Comparison of ENCODE assay signal across 1 cellular context in the genomic region with DNA sequence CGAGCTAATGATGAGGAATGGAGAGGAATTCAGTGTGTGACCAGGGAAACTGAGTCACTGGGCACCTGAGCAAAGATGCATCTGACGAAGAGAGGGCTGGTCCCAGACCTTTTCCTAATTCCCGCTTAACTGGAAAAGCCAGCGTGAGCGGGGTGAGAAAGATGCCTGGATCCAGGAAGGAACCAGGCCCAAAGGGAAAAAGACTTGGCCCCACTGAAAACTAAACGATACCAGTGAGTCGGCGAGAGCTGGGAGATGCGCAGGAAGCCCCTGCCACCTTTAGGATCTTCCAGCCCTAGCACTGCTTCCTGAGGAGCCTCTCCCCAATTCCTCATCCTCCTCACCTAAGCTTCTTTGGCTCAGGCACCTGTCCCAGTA.
TF ChIP-seq lines count a peak whose summit lies in the region.

No MANE protein-coding gene starts in this region.

TF ChIP-seq in K562, 482 proteins besides CTCF, POLR2A, EP300 and RAD21:
- TF ChIP-seq SP1 (CRISPR knock-in tag; IDR thresholded peaks at IDR 0.05) (no peak), GABPA (tag; conservative IDR thresholded peaks at IDR 0.05; ENCODE audit: low read depth) (0 out of 2 replicates have a peak, but pooled peaks have one; percentile 13), ZFP1 (CRISPR knock-in tag; IDR thresholded peaks at IDR 0.05) (no peak), ZNF57 (CRISPR knock-in tag; IDR thresholded peaks at IDR 0.05) (no peak), SMAD4 (CRISPR knock-in tag; conservative IDR thresholded peaks at IDR 0.05) (0 out of 2 replicates have a peak, but pooled peaks have one; percentile 32), ZNF77 (CRISPR knock-in tag; IDR thresholded peaks at IDR 0.05) (no peak), NELFE (IDR thresholded peaks at IDR 0.05; ENCODE audit: insufficient read depth, insufficient read length) (no peak), NRF1 (conservative IDR thresholded peaks at IDR 0.05 in 1 of 2, IDR thresholded peaks at IDR 0.05 in 1 of 2) (no peak), COPS2 (conservative IDR thresholded peaks at IDR 0.05) (no peak), NCOA1 (IDR thresholded peaks at IDR 0.05; ENCODE audit: low read depth) (no peak), ZNF778 (CRISPR knock-in tag; IDR thresholded peaks at IDR 0.05) (no peak), ZNF445 (CRISPR knock-in tag; IDR thresholded peaks at IDR 0.05; ENCODE audit: low read depth) (no peak), ZNF239 (CRISPR knock-in tag; IDR thresholded peaks at IDR 0.05) (no peak), PKNOX1 (IDR thresholded peaks at IDR 0.05) (no peak), ZSCAN29 (IDR thresholded peaks at IDR 0.05) (no peak), EHMT2 (IDR thresholded peaks at IDR 0.05) (no peak), BCOR (IDR thresholded peaks at IDR 0.05) (no peak), ZFX (CRISPR knock-in tag; IDR thresholded peaks at IDR 0.05) (peak; percentile 63), SRSF1 (IDR thresholded peaks at IDR 0.05; ENCODE audit: low read depth, low read length) (no peak), PRPF4 (IDR thresholded peaks at IDR 0.05; ENCODE audit: insufficient read depth, low read depth, low read length, poor library complexity, severe bottlenecking) (no peak), KLF13 (tag; IDR thresholded peaks at IDR 0.05; ENCODE audit: borderline replicate concordance, low read depth) (no peak)
- TF ChIP-seq, protein P1, sequence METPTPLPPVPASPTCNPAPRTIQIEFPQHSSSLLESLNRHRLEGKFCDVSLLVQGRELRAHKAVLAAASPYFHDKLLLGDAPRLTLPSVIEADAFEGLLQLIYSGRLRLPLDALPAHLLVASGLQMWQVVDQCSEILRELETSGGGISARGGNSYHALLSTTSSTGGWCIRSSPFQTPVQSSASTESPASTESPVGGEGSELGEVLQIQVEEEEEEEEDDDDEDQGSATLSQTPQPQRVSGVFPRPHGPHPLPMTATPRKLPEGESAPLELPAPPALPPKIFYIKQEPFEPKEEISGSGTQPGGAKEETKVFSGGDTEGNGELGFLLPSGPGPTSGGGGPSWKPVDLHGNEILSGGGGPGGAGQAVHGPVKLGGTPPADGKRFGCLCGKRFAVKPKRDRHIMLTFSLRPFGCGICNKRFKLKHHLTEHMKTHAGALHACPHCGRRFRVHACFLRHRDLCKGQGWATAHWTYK (CRISPR knock-in tag; IDR thresholded peaks at IDR 0.05) = 0 out of 2 replicates have a peak, but pooled peaks have one; percentile 41
- TF ChIP-seq, protein P2, sequence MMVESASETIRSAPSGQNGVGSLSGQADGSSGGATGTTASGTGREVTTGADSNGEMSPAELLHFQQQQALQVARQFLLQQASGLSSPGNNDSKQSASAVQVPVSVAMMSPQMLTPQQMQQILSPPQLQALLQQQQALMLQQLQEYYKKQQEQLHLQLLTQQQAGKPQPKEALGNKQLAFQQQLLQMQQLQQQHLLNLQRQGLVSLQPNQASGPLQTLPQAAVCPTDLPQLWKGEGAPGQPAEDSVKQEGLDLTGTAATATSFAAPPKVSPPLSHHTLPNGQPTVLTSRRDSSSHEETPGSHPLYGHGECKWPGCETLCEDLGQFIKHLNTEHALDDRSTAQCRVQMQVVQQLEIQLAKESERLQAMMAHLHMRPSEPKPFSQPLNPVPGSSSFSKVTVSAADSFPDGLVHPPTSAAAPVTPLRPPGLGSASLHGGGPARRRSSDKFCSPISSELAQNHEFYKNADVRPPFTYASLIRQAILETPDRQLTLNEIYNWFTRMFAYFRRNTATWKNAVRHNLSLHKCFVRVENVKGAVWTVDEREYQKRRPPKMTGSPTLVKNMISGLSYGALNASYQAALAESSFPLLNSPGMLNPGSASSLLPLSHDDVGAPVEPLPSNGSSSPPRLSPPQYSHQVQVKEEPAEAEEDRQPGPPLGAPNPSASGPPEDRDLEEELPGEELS (CRISPR knock-in tag; IDR thresholded peaks at IDR 0.05; ENCODE audit: borderline replicate concordance) = no peak
- TF ChIP-seq, protein P3, sequence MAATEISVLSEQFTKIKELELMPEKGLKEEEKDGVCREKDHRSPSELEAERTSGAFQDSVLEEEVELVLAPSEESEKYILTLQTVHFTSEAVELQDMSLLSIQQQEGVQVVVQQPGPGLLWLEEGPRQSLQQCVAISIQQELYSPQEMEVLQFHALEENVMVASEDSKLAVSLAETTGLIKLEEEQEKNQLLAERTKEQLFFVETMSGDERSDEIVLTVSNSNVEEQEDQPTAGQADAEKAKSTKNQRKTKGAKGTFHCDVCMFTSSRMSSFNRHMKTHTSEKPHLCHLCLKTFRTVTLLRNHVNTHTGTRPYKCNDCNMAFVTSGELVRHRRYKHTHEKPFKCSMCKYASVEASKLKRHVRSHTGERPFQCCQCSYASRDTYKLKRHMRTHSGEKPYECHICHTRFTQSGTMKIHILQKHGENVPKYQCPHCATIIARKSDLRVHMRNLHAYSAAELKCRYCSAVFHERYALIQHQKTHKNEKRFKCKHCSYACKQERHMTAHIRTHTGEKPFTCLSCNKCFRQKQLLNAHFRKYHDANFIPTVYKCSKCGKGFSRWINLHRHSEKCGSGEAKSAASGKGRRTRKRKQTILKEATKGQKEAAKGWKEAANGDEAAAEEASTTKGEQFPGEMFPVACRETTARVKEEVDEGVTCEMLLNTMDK (IDR thresholded peaks at IDR 0.05; ENCODE audit: borderline replicate concordance, insufficient read depth, low read depth, low read length, poor library complexity, severe bottlenecking) = no peak
- TF ChIP-seq, protein P4, sequence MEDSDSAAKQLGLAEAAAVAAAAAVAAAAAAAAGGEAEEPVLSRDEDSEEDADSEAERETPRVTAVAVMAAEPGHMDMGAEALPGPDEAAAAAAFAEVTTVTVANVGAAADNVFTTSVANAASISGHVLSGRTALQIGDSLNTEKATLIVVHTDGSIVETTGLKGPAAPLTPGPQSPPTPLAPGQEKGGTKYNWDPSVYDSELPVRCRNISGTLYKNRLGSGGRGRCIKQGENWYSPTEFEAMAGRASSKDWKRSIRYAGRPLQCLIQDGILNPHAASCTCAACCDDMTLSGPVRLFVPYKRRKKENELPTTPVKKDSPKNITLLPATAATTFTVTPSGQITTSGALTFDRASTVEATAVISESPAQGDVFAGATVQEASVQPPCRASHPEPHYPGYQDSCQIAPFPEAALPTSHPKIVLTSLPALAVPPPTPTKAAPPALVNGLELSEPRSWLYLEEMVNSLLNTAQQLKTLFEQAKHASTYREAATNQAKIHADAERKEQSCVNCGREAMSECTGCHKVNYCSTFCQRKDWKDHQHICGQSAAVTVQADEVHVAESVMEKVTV (CRISPR knock-in tag; IDR thresholded peaks at IDR 0.05) = 0 out of 2 replicates have a peak, but pooled peaks have one; percentile 26
- TF ChIP-seq, protein P5, sequence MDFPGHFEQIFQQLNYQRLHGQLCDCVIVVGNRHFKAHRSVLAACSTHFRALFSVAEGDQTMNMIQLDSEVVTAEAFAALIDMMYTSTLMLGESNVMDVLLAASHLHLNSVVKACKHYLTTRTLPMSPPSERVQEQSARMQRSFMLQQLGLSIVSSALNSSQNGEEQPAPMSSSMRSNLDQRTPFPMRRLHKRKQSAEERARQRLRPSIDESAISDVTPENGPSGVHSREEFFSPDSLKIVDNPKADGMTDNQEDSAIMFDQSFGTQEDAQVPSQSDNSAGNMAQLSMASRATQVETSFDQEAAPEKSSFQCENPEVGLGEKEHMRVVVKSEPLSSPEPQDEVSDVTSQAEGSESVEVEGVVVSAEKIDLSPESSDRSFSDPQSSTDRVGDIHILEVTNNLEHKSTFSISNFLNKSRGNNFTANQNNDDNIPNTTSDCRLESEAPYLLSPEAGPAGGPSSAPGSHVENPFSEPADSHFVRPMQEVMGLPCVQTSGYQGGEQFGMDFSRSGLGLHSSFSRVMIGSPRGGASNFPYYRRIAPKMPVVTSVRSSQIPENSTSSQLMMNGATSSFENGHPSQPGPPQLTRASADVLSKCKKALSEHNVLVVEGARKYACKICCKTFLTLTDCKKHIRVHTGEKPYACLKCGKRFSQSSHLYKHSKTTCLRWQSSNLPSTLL (IDR thresholded peaks at IDR 0.05) = no peak
